In genomic region chr14:95895720-95896119, GRCh38 we compare ENCODE assay signal across 9 cellular contexts. TPM values are rescaled to one million over a fixed set of nuclear protein-coding genes. Genes with fewer than 3 reads are reported as not detected.
DNase-seq lines count a peak whose midpoint lies in the region; ATAC-seq and TF ChIP-seq lines count a peak whose summit lies in the region.
"Had no signal": no experiment of that assay in that cellular context is flagged by ENCODE, and none has a peak within 500 bp of the region (broad histone marks: within the 10 kb centered on the region; RNA-seq: fewer than 3 reads in every experiment).

No MANE protein-coding gene starts in this region.

- peak overlapping the region in 1 of 6 donors; percentile 86 for H3K27ac Mint-ChIP-seq in naive B cell

- ATAC-seq in naive B cell (ENCODE audit: low read depth in 2 of 2) (peak; percentile 27 to 40), gastrocnemius medialis (no peak), GM19397 (IDR thresholded peaks at IDR 0.05; ENCODE audit: unreplicated experiment) (no peak), HG03460 (IDR thresholded peaks at IDR 0.05; ENCODE audit: unreplicated experiment) (no peak)

- peaks cover 6 to 7% of the 10 kb centered on the region in 2 donors for H3K36me3 Mint-ChIP-seq in naive B cell

- H3K4me3 ChIP-seq in gastrocnemius medialis (no peak overlapping the region), left ventricle myocardium inferior (no peak overlapping the region)
- H3K4me3 ChIP-seq: thoracic aorta had no signal

- H3K9me3 ChIP-seq in gastrocnemius medialis (no peaks in the 10 kb centered on the region), left ventricle myocardium inferior (replicated peaks) (peaks cover 4% of the 10 kb centered on the region)
- H3K9me3 ChIP-seq: thoracic aorta had no signal

- peaks cover 0 to 3% (median 0%) of the 10 kb centered on the region in 3 donors for H3K27me3 ChIP-seq in gastrocnemius medialis
- H3K27me3 ChIP-seq in left ventricle myocardium inferior (ENCODE audit: low read depth) = peaks cover 85% of the 10 kb centered on the region

- H3K4me3 Mint-ChIP-seq in naive B cell = no peak overlapping the region

- intact Hi-C loops in gastrocnemius medialis (cut with DNase I; ENCODE audit: low total_unique reads) = no loop called here
- intact Hi-C loops in left ventricle myocardium inferior (cut with micrococcal nuclease) = no loop called here

- H3K27me3 Mint-ChIP-seq in naive B cell = peaks cover 12 to 30% (median 28%) of the 10 kb centered on the region in 3 donors

- peaks cover 7 to 22% (median 9%) of the 10 kb centered on the region in 3 donors for H3K4me1 Mint-ChIP-seq in naive B cell

- TF ChIP-seq POLR2A in gastrocnemius medialis (IDR thresholded peaks at IDR 0.05) = no peak

- H3K4me1 ChIP-seq in gastrocnemius medialis (no peaks in the 10 kb centered on the region), left ventricle myocardium inferior (no peaks in the 10 kb centered on the region)

- H3K9me3 Mint-ChIP-seq in naive B cell = no peaks in the 10 kb centered on the region

- H3K27ac ChIP-seq in gastrocnemius medialis (no peak overlapping the region), left ventricle myocardium inferior (replicated peaks) (no peak overlapping the region)
- H3K27ac ChIP-seq: thoracic aorta had no signal

- DNase-seq in Daoy (ENCODE audit: low read depth) (peak; percentile 46), HT-29 (ENCODE audit: low spot score) (peak; percentile 47), naive B cell (no peak), gastrocnemius medialis (no peak), left ventricle myocardium inferior (no peak)
- peak; percentile 3 for DNase-seq in activated naive CD4-positive, alpha-beta T cell treated with Interleukin-2 at 50 U/mL for 16 hours

- no peak for TF ChIP-seq CTCF in gastrocnemius medialis (IDR thresholded peaks at IDR 0.05 in 4 of 5, conservative IDR thresholded peaks at IDR 0.05 in 1 of 5)
- no peak for TF ChIP-seq CTCF in left ventricle myocardium inferior (IDR thresholded peaks at IDR 0.05; ENCODE audit: borderline replicate concordance)

- in situ Hi-C loops in gastrocnemius medialis (cut with MboI; ENCODE audit: low sequenced_read_pairs in 4 of 4) = no loop called here

- H3K36me3 ChIP-seq in gastrocnemius medialis (no peaks in the 10 kb centered on the region), left ventricle myocardium inferior (no peaks in the 10 kb centered on the region)
- H3K36me3 ChIP-seq: thoracic aorta had no signal

RNA-seq across cellular contexts. Expression of gene TUNAR, which starts 19.1 kb away (rescaled TPM):
- total RNA-seq in Daoy (2014; rRNA removed; shearing (Covaris generic)) = 0.34 and 1.3 TPM in 2 replicates
- total RNA-seq in HT-29 (2014; rRNA removed; shearing (Covaris generic)) = not detected in 2 replicates
- 1 to 10 TPM in 4 of 6 donors, not detected in 2; 1.9 to 4.0 (median 2.2) TPM for polyA plus RNA-seq in naive B cell (ENCODE audit: low read depth in 6 of 6)
- total RNA-seq in gastrocnemius medialis (not detected), left ventricle myocardium inferior (not detected)
- total RNA-seq: thoracic aorta had no signal

Comparison
In these comparisons a context has a peak if more than half of its experiments do, and no peak if none do; other contexts are left out.
1. DNase-seq: peak in Daoy (single experiment), HT-29 (single experiment) and activated naive CD4-positive, alpha-beta T cell treated with Interleukin-2 at 50 U/mL for 16 hours (single experiment); none in naive B cell (single experiment), gastrocnemius medialis (0 of 2) and left ventricle myocardium inferior (single experiment).
2. ATAC-seq: peak in naive B cell (2 of 2); none in gastrocnemius medialis (0 of 2), GM19397 (single experiment) and HG03460 (single experiment).